Comparison of ENCODE assay signal across 10 cellular contexts in the genomic region with DNA sequence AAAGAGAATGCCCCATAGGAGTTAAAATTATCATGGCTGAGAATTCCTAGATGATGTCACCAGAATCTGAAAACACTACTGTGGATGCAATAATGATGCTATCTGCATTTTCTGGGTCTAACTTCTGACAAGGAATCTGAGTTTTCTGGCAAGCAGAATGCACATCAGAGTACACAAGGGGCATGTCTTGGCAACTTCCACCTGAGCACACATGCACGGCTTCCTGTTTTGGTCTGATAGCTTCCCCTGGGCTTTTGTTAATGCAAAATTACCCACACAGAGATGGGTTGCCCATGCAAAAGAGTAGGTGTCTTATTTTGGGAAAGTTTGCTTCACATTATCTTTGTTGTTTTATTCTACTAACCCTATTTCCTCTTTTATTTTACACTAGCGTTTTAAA.
DNase-seq lines count a peak whose midpoint lies in the region; ATAC-seq and TF ChIP-seq lines count a peak whose summit lies in the region.
"Had no signal": no experiment of that assay in that cellular context is flagged by ENCODE, and none has a peak within 500 bp of the region (broad histone marks: within the 10 kb centered on the region; RNA-seq: fewer than 3 reads in every experiment).

No MANE protein-coding gene starts in this region.

- H3K4me1 Mint-ChIP-seq in activated CD8-positive, alpha-beta T cell treated with anti-CD3 and anti-CD28 coated beads for 36 hours (ENCODE audit: low read depth) = peaks cover 43% of the 10 kb centered on the region

- H3K4me3 ChIP-seq in coronary artery = no peak overlapping the region

- H3K27ac ChIP-seq in coronary artery = no peak overlapping the region
- H3K27ac ChIP-seq: brain microvascular endothelial cell had no signal

- no peaks in the 10 kb centered on the region for H3K27me3 Mint-ChIP-seq in activated CD8-positive, alpha-beta T cell treated with anti-CD3 and anti-CD28 coated beads for 36 hours

- intact Hi-C loops in activated CD8-positive, alpha-beta T cell treated with anti-CD3 and anti-CD28 coated beads for 36 hours (cut with micrococcal nuclease) = no loop called here

- CTCF ChIA-PET in activated CD8-positive, alpha-beta T cell treated with anti-CD3 and anti-CD28 coated beads for 36 hours (lab: Charles Lee) = no interaction called here

- peak overlapping the region; percentile 95 for H3K27ac Mint-ChIP-seq in activated CD8-positive, alpha-beta T cell treated with anti-CD3 and anti-CD28 coated beads for 36 hours

- H3K36me3 Mint-ChIP-seq in activated CD8-positive, alpha-beta T cell treated with anti-CD3 and anti-CD28 coated beads for 36 hours (ENCODE audit: low read depth) = peaks cover 12% of the 10 kb centered on the region

- peak overlapping the region; percentile 15 for H3K4me3 Mint-ChIP-seq in activated CD8-positive, alpha-beta T cell treated with anti-CD3 and anti-CD28 coated beads for 36 hours

- POLR2A ChIA-PET in activated CD8-positive, alpha-beta T cell treated with anti-CD3 and anti-CD28 coated beads for 36 hours (lab: Charles Lee) = no interaction called here

- DNase-seq in CD1c-positive myeloid dendritic cell (ENCODE audit: extremely low spot score) (peak; percentile 39), NCI-H345 (lab: John Stamatoyannopoulos, UW) (no peak), coronary artery (ENCODE audit: low spot score) (no peak), COLO668 (lab: John Stamatoyannopoulos, UW; ENCODE audit: unreplicated experiment) (no peak), NCI-H1105 (lab: John Stamatoyannopoulos, UW) (no peak)
- DNase-seq in activated CD8-positive, alpha-beta T cell treated with anti-CD3 and anti-CD28 coated beads for 36 hours = peak; percentile 36
- DNase-seq: brain microvascular endothelial cell, DMS53 had no signal

- no peak for TF ChIP-seq CTCF in activated CD8-positive, alpha-beta T cell treated with anti-CD3 and anti-CD28 coated beads for 36 hours (IDR thresholded peaks at IDR 0.05)
- no peak for TF ChIP-seq CTCF in coronary artery (IDR thresholded peaks at IDR 0.05)

- ATAC-seq in GM19351 (IDR thresholded peaks at IDR 0.05; ENCODE audit: unreplicated experiment) = peak; percentile 74
- ATAC-seq in HG03139 (IDR thresholded peaks at IDR 0.05; ENCODE audit: unreplicated experiment) = peak; percentile 83
- peak; percentile 71 for ATAC-seq in activated CD8-positive, alpha-beta T cell treated with anti-CD3 and anti-CD28 coated beads for 36 hours

- H3K9me3 Mint-ChIP-seq in activated CD8-positive, alpha-beta T cell treated with anti-CD3 and anti-CD28 coated beads for 36 hours = peaks cover 1% of the 10 kb centered on the region

Comparison
In these comparisons a context has a peak if more than half of its experiments do, and no peak if none do; other contexts are left out.
1. DNase-seq: peak in CD1c-positive myeloid dendritic cell (single experiment) and activated CD8-positive, alpha-beta T cell treated with anti-CD3 and anti-CD28 coated beads for 36 hours (single experiment); none in NCI-H345 (single experiment), coronary artery (single experiment), COLO668 (single experiment) and NCI-H1105 (single experiment).
2. Peak in every context shown above with its lines, with median percentiles within 50 percentile points of each other: ATAC-seq.